1 cellular context compared by ENCODE assay signal in the genomic region with DNA sequence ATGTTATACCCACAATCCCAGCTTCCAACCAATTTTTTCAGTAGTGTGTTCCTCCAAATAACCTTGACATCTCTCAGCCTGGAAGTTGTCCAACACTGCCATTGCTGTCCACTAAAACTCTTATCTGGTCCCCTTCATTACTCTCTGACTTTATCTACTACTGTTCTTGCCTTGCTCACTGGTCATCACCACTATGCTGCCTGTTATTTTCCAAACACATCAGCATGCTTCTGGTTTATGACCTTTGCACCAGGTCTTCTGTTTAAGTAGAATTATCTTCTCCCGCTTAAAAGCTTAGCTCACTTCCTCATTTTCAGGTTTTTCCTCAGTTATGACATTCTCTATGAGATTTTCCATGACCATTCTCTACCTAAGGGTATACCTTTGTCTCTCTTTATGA.
TF ChIP-seq lines count a peak whose summit lies in the region.

No MANE protein-coding gene starts in this region.

TF ChIP-seq in K562, 482 proteins besides CTCF, POLR2A, EP300 and RAD21 (continued from another document and continues in another):
- TF ChIP-seq, protein P1, sequence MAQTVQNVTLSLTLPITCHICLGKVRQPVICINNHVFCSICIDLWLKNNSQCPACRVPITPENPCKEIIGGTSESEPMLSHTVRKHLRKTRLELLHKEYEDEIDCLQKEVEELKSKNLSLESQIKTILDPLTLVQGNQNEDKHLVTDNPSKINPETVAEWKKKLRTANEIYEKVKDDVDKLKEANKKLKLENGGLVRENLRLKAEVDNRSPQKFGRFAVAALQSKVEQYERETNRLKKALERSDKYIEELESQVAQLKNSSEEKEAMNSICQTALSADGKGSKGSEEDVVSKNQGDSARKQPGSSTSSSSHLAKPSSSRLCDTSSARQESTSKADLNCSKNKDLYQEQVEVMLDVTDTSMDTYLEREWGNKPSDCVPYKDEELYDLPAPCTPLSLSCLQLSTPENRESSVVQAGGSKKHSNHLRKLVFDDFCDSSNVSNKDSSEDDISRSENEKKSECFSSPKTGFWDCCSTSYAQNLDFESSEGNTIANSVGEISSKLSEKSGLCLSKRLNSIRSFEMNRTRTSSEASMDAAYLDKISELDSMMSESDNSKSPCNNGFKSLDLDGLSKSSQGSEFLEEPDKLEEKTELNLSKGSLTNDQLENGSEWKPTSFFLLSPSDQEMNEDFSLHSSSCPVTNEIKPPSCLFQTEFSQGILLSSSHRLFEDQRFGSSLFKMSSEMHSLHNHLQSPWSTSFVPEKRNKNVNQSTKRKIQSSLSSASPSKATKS (CRISPR knock-in tag; IDR thresholded peaks at IDR 0.05): no peak
- TF ChIP-seq PTRF (tag; IDR thresholded peaks at IDR 0.05): no peak
- TF ChIP-seq SPI1 (IDR thresholded peaks at IDR 0.05; ENCODE audit: borderline replicate concordance, low read depth, low read length): peak; percentile 99
- TF ChIP-seq, protein P2, sequence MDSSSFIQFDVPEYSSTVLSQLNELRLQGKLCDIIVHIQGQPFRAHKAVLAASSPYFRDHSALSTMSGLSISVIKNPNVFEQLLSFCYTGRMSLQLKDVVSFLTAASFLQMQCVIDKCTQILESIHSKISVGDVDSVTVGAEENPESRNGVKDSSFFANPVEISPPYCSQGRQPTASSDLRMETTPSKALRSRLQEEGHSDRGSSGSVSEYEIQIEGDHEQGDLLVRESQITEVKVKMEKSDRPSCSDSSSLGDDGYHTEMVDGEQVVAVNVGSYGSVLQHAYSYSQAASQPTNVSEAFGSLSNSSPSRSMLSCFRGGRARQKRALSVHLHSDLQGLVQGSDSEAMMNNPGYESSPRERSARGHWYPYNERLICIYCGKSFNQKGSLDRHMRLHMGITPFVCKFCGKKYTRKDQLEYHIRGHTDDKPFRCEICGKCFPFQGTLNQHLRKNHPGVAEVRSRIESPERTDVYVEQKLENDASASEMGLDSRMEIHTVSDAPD (CRISPR knock-in tag; IDR thresholded peaks at IDR 0.05): no peak
- TF ChIP-seq ZNF347 (CRISPR knock-in tag; IDR thresholded peaks at IDR 0.05; ENCODE audit: low read depth): no peak
- TF ChIP-seq, protein P3, sequence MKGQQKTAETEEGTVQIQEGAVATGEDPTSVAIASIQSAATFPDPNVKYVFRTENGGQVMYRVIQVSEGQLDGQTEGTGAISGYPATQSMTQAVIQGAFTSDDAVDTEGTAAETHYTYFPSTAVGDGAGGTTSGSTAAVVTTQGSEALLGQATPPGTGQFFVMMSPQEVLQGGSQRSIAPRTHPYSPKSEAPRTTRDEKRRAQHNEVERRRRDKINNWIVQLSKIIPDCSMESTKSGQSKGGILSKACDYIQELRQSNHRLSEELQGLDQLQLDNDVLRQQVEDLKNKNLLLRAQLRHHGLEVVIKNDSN (CRISPR knock-in tag; IDR thresholded peaks at IDR 0.05): no peak
- peak; percentile 93 for TF ChIP-seq SMARCE1 (IDR thresholded peaks at IDR 0.05)
- no peak for TF ChIP-seq ZNF282 (CRISPR knock-in tag; IDR thresholded peaks at IDR 0.05)
- TF ChIP-seq, protein P4, sequence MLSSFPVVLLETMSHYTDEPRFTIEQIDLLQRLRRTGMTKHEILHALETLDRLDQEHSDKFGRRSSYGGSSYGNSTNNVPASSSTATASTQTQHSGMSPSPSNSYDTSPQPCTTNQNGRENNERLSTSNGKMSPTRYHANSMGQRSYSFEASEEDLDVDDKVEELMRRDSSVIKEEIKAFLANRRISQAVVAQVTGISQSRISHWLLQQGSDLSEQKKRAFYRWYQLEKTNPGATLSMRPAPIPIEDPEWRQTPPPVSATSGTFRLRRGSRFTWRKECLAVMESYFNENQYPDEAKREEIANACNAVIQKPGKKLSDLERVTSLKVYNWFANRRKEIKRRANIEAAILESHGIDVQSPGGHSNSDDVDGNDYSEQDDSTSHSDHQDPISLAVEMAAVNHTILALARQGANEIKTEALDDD (IDR thresholded peaks at IDR 0.05): peak; percentile 88
- TF ChIP-seq, protein P5, sequence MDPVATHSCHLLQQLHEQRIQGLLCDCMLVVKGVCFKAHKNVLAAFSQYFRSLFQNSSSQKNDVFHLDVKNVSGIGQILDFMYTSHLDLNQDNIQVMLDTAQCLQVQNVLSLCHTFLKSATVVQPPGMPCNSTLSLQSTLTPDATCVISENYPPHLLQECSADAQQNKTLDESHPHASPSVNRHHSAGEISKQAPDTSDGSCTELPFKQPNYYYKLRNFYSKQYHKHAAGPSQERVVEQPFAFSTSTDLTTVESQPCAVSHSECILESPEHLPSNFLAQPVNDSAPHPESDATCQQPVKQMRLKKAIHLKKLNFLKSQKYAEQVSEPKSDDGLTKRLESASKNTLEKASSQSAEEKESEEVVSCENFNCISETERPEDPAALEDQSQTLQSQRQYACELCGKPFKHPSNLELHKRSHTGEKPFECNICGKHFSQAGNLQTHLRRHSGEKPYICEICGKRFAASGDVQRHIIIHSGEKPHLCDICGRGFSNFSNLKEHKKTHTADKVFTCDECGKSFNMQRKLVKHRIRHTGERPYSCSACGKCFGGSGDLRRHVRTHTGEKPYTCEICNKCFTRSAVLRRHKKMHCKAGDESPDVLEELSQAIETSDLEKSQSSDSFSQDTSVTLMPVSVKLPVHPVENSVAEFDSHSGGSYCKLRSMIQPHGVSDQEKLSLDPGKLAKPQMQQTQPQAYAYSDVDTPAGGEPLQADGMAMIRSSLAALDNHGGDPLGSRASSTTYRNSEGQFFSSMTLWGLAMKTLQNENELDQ (CRISPR knock-in tag; IDR thresholded peaks at IDR 0.05; ENCODE audit: borderline replicate concordance): no peak
- TF ChIP-seq JUND (IDR thresholded peaks at IDR 0.05; ENCODE audit: borderline replicate concordance, low read depth, low read length): peak; percentile 65; the same call in 1 of the 2 replicates
- peak; percentile 63; the same call in 2 of the 3 replicates for TF ChIP-seq JUND (tag; IDR thresholded peaks at IDR 0.05; ENCODE audit: borderline replicate concordance, low read depth, low read length)
- no peak for TF ChIP-seq TAF7 (tag; IDR thresholded peaks at IDR 0.05)
- TF ChIP-seq TEAD2 (tag; IDR thresholded peaks at IDR 0.05): no peak
- TF ChIP-seq, protein P6, sequence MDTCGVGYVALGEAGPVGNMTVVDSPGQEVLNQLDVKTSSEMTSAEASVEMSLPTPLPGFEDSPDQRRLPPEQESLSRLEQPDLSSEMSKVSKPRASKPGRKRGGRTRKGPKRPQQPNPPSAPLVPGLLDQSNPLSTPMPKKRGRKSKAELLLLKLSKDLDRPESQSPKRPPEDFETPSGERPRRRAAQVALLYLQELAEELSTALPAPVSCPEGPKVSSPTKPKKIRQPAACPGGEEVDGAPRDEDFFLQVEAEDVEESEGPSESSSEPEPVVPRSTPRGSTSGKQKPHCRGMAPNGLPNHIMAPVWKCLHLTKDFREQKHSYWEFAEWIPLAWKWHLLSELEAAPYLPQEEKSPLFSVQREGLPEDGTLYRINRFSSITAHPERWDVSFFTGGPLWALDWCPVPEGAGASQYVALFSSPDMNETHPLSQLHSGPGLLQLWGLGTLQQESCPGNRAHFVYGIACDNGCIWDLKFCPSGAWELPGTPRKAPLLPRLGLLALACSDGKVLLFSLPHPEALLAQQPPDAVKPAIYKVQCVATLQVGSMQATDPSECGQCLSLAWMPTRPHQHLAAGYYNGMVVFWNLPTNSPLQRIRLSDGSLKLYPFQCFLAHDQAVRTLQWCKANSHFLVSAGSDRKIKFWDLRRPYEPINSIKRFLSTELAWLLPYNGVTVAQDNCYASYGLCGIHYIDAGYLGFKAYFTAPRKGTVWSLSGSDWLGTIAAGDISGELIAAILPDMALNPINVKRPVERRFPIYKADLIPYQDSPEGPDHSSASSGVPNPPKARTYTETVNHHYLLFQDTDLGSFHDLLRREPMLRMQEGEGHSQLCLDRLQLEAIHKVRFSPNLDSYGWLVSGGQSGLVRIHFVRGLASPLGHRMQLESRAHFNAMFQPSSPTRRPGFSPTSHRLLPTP (IDR thresholded peaks at IDR 0.05; ENCODE audit: borderline replicate concordance, extremely low read depth, insufficient read length): no peak
- TF ChIP-seq, protein P7, sequence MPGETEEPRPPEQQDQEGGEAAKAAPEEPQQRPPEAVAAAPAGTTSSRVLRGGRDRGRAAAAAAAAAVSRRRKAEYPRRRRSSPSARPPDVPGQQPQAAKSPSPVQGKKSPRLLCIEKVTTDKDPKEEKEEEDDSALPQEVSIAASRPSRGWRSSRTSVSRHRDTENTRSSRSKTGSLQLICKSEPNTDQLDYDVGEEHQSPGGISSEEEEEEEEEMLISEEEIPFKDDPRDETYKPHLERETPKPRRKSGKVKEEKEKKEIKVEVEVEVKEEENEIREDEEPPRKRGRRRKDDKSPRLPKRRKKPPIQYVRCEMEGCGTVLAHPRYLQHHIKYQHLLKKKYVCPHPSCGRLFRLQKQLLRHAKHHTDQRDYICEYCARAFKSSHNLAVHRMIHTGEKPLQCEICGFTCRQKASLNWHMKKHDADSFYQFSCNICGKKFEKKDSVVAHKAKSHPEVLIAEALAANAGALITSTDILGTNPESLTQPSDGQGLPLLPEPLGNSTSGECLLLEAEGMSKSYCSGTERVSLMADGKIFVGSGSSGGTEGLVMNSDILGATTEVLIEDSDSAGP (CRISPR knock-in tag; IDR thresholded peaks at IDR 0.05): no peak
- no peak for TF ChIP-seq HNRNPUL1 (IDR thresholded peaks at IDR 0.05; ENCODE audit: low read length)
- TF ChIP-seq, protein P8, sequence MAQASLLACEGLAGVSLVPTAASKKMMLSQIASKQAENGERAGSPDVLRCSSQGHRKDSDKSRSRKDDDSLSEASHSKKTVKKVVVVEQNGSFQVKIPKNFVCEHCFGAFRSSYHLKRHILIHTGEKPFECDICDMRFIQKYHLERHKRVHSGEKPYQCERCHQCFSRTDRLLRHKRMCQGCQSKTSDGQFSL (CRISPR knock-in tag; IDR thresholded peaks at IDR 0.05): no peak
- TF ChIP-seq, protein P8 (tag; IDR thresholded peaks at IDR 0.05): no peak
- TF ChIP-seq DNMT1 (IDR thresholded peaks at IDR 0.05): no peak
- TF ChIP-seq GATAD2A (IDR thresholded peaks at IDR 0.05): no peak
- TF ChIP-seq, protein P9, sequence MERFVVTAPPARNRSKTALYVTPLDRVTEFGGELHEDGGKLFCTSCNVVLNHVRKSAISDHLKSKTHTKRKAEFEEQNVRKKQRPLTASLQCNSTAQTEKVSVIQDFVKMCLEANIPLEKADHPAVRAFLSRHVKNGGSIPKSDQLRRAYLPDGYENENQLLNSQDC (CRISPR knock-in tag; IDR thresholded peaks at IDR 0.05): no peak
- peak; percentile 88 for TF ChIP-seq FOXM1 (IDR thresholded peaks at IDR 0.05; ENCODE audit: low read depth)
- no peak for TF ChIP-seq FOXM1 (CRISPR knock-in tag; IDR thresholded peaks at IDR 0.05; ENCODE audit: low read depth)
- no peak for TF ChIP-seq ETS2 (tag; IDR thresholded peaks at IDR 0.05; ENCODE audit: borderline replicate concordance, poor library complexity, severe bottlenecking)
- TF ChIP-seq TRIM24 (IDR thresholded peaks at IDR 0.05): peak; percentile 87 to 88
- TF ChIP-seq, protein P10, sequence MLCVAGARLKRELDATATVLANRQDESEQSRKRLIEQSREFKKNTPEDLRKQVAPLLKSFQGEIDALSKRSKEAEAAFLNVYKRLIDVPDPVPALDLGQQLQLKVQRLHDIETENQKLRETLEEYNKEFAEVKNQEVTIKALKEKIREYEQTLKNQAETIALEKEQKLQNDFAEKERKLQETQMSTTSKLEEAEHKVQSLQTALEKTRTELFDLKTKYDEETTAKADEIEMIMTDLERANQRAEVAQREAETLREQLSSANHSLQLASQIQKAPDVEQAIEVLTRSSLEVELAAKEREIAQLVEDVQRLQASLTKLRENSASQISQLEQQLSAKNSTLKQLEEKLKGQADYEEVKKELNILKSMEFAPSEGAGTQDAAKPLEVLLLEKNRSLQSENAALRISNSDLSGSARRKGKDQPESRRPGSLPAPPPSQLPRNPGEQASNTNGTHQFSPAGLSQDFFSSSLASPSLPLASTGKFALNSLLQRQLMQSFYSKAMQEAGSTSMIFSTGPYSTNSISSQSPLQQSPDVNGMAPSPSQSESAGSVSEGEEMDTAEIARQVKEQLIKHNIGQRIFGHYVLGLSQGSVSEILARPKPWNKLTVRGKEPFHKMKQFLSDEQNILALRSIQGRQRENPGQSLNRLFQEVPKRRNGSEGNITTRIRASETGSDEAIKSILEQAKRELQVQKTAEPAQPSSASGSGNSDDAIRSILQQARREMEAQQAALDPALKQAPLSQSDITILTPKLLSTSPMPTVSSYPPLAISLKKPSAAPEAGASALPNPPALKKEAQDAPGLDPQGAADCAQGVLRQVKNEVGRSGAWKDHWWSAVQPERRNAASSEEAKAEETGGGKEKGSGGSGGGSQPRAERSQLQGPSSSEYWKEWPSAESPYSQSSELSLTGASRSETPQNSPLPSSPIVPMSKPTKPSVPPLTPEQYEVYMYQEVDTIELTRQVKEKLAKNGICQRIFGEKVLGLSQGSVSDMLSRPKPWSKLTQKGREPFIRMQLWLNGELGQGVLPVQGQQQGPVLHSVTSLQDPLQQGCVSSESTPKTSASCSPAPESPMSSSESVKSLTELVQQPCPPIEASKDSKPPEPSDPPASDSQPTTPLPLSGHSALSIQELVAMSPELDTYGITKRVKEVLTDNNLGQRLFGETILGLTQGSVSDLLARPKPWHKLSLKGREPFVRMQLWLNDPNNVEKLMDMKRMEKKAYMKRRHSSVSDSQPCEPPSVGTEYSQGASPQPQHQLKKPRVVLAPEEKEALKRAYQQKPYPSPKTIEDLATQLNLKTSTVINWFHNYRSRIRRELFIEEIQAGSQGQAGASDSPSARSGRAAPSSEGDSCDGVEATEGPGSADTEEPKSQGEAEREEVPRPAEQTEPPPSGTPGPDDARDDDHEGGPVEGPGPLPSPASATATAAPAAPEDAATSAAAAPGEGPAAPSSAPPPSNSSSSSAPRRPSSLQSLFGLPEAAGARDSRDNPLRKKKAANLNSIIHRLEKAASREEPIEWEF (CRISPR knock-in tag; IDR thresholded peaks at IDR 0.05): no peak
- TF ChIP-seq RFX1 (IDR thresholded peaks at IDR 0.05): 0 out of 2 replicates have a peak, but pooled peaks have one; percentile 6
- no peak for TF ChIP-seq ZNF561 (CRISPR knock-in tag; conservative IDR thresholded peaks at IDR 0.05)
- no peak for TF ChIP-seq ZNF143 (CRISPR knock-in tag; IDR thresholded peaks at IDR 0.05)
- TF ChIP-seq, protein P11, sequence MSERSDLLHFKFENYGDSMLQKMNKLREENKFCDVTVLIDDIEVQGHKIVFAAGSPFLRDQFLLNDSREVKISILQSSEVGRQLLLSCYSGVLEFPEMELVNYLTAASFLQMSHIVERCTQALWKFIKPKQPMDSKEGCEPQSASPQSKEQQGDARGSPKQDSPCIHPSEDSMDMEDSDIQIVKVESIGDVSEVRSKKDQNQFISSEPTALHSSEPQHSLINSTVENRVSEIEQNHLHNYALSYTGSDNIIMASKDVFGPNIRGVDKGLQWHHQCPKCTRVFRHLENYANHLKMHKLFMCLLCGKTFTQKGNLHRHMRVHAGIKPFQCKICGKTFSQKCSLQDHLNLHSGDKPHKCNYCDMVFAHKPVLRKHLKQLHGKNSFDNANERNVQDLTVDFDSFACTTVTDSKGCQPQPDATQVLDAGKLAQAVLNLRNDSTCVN (CRISPR knock-in tag; IDR thresholded peaks at IDR 0.05): no peak
- no peak for TF ChIP-seq RBBP5 (IDR thresholded peaks at IDR 0.05; ENCODE audit: borderline replicate concordance, insufficient read depth, low read length, poor library complexity, severe bottlenecking)
- TF ChIP-seq, protein P12, sequence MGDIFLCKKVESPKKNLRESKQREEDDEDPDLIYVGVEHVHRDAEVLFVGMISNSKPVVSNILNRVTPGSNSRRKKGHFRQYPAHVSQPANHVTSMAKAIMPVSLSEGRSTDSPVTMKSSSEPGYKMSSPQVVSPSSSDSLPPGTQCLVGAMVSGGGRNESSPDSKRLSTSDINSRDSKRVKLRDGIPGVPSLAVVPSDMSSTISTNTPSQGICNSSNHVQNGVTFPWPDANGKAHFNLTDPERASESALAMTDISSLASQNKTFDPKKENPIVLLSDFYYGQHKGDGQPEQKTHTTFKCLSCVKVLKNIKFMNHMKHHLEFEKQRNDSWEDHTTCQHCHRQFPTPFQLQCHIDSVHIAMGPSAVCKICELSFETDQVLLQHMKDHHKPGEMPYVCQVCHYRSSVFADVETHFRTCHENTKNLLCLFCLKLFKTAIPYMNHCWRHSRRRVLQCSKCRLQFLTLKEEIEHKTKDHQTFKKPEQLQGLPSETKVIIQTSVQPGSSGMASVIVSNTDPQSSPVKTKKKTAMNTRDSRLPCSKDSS (IDR thresholded peaks at IDR 0.05; ENCODE audit: low read depth, partially characterized antibody): no peak
